In genomic region chr6:5102266-5102970, GRCh38 we compare ENCODE assay signal across 16 cellular contexts. TPM values are rescaled to one million over a fixed set of nuclear protein-coding genes. Genes with fewer than 3 reads are reported as not detected.
DNase-seq lines count a peak whose midpoint lies in the region; ATAC-seq and TF ChIP-seq lines count a peak whose summit lies in the region.
"Had no signal": no experiment of that assay in that cellular context is flagged by ENCODE, and none has a peak within 500 bp of the region (broad histone marks: within the 10 kb centered on the region; RNA-seq: fewer than 3 reads in every experiment).

No MANE protein-coding gene starts in this region.

- H3K9me3 ChIP-seq in DND-41 (ENCODE audit: insufficient read depth, low read length, severe bottlenecking), result no peaks in the 10 kb centered on the region
- H3K9me3 ChIP-seq in uterus, result no peaks in the 10 kb centered on the region

- no peak overlapping the region for H3K9ac ChIP-seq in DND-41 (ENCODE audit: low read depth, low read length)
- H3K9ac ChIP-seq: BLaER1 treated with 17β-estradiol and CSF1 and Interleukin-3, amounts not matched to agents 10 nM and 100 nM had no signal

- TF ChIP-seq POLR2A in uterus (IDR thresholded peaks at IDR 0.05), result no peak

- POLR2A ChIA-PET in HEK293T (lab: Yijun Ruan, JAX), result no interaction called here

- CTCF ChIA-PET in HEK293T (lab: Yijun Ruan, JAX), result no interaction called here

- intact Hi-C loops in uterus (cut with DNase I; ENCODE audit: low total_unique reads), result no loop called here

- DNase-seq in DND-41 (no peak), dermis blood vessel endothelial cell (peak; percentile 23), renal cortical epithelial cell (ENCODE audit: low read depth) (peak; percentile 62), HEK293T (ENCODE audit: extremely low spot score) (no peak), amniotic stem cell (lab: John Stamatoyannopoulos, UW) (no peak), superior temporal gyrus (ENCODE audit: extremely low spot score) (no peak), uterus (no peak)
- DNase-seq: 8988T; Calu3; CD8-positive, alpha-beta T cell; DMS 273 treated with DMSO at 0.1 percent for 48 hours; DMS53; HCEC 1CT; HFFc6 had no signal

- H3K27ac ChIP-seq in DND-41 (ENCODE audit: low read length), result peak overlapping the region; percentile 13; the same call in 1 of the 2 replicates
- no peak overlapping the region for H3K27ac ChIP-seq in uterus
- H3K27ac ChIP-seq: BLaER1 treated with 17β-estradiol and CSF1 and Interleukin-3, amounts not matched to agents 10 nM and 100 nM had no signal

- H2AFZ ChIP-seq in DND-41 (ENCODE audit: low read depth, low read length), result no peak overlapping the region
- H2AFZ ChIP-seq: GM23338 had no signal

- H3K36me3 ChIP-seq in DND-41 (ENCODE audit: insufficient read depth, low read length), result no peaks in the 10 kb centered on the region
- no peaks in the 10 kb centered on the region for H3K36me3 ChIP-seq in uterus

- H3K27me3 ChIP-seq in DND-41 (ENCODE audit: insufficient read depth, low read length, poor library complexity) (no peaks in the 10 kb centered on the region), uterus (no peaks in the 10 kb centered on the region)
- H3K27me3 ChIP-seq: BLaER1 treated with 17β-estradiol and CSF1 and Interleukin-3, amounts not matched to agents 10 nM and 100 nM had no signal

- H3K4me3 ChIP-seq in DND-41 (ENCODE audit: low read depth in 1 of 2, low read length in 2 of 2) (no peak overlapping the region), uterus (no peak overlapping the region)
- H3K4me3 ChIP-seq: BLaER1 treated with 17β-estradiol and CSF1 and Interleukin-3, amounts not matched to agents 10 nM and 100 nM; GM23338 had no signal

- H3K4me2 ChIP-seq in DND-41 (ENCODE audit: insufficient read depth, low read length), result no peak overlapping the region
- H3K4me2 ChIP-seq: GM23338 had no signal

- H3K79me2 ChIP-seq in DND-41 (ENCODE audit: insufficient read depth, low read length), result no peaks in the 10 kb centered on the region

- TF ChIP-seq CTCF in DND-41 (IDR thresholded peaks at IDR 0.05; ENCODE audit: borderline replicate concordance, extremely low read depth, low read length, poor library complexity, severe bottlenecking), result no peak
- TF ChIP-seq CTCF in uterus (IDR thresholded peaks at IDR 0.05), result no peak

- ATAC-seq in DND-41 (ENCODE audit: insufficient read depth, low read depth), result no peak
- ATAC-seq: CD8-positive, alpha-beta T cell; GM23338 had no signal

- no peaks in the 10 kb centered on the region for H4K20me1 ChIP-seq in DND-41 (ENCODE audit: insufficient read depth, low read length)

- H3K4me1 ChIP-seq in DND-41 (ENCODE audit: insufficient read depth, low read length), result peaks cover 9% of the 10 kb centered on the region; the same call in 1 of the 2 replicates
- H3K4me1 ChIP-seq in uterus, result no peaks in the 10 kb centered on the region

TF ChIP-seq in HEK293T, 16 proteins besides CTCF, POLR2A, EP300 and RAD21:
- no peak for TF ChIP-seq FOXK2 (IDR thresholded peaks at IDR 0.05)

RNA-seq across cellular contexts. Expression of gene PPP1R3G, which starts 17.3 kb away (rescaled TPM):
- 0.74 and 0.85 TPM in 2 replicates for total RNA-seq in dermis blood vessel endothelial cell
- total RNA-seq in renal cortical epithelial cell, result 4.7 and 6.3 TPM in 2 replicates
- 1 to 10 TPM in 3 of 4 donors, under 1 TPM in 1; 0.26 to 6.0 (median 2.8) TPM for total RNA-seq in uterus
- total RNA-seq: CD8-positive, alpha-beta T cell had no signal

Comparison
In these comparisons a context has a peak if more than half of its experiments do, and no peak if none do; other contexts are left out.
1. DNase-seq: peak in dermis blood vessel endothelial cell (single experiment) and renal cortical epithelial cell (single experiment); none in DND-41 (single experiment), HEK293T (single experiment), amniotic stem cell (single experiment), superior temporal gyrus (single experiment) and uterus (0 of 2).